In genomic region chr2:203586151-203586550, GRCh38 we compare ENCODE assay signal across 18 cellular contexts.
"Had no signal": no experiment of that assay in that cellular context is flagged by ENCODE, and none has a peak within 500 bp of the region (broad histone marks: within the 10 kb centered on the region; RNA-seq: fewer than 3 reads in every experiment).

No MANE protein-coding gene starts in this region.

- ATAC-seq: gastroesophageal sphincter, T-cell had no signal

- H3K36me3 ChIP-seq: adrenal gland, gastroesophageal sphincter, lower lobe of right lung, neural progenitor cell, ovary, sigmoid colon, thyroid gland, uterus had no signal

- H3K27ac ChIP-seq: adrenal gland, coronary artery, gastroesophageal sphincter, lower lobe of right lung, neural progenitor cell, ovary, sigmoid colon, thyroid gland, uterus had no signal

- H3K27me3 ChIP-seq: adrenal gland, gastroesophageal sphincter, neural progenitor cell, ovary, sigmoid colon, thyroid gland, uterus had no signal

- H3K4me3 ChIP-seq: adrenal gland, coronary artery, gastroesophageal sphincter, lower lobe of right lung, neural progenitor cell, ovary, sigmoid colon, thyroid gland, uterus had no signal

- H3K9ac ChIP-seq: neural progenitor cell had no signal

- H3K4me1 ChIP-seq: adrenal gland, uterus had no signal

- DNase-seq: activated CD4-positive, alpha-beta T cell treated with anti-CD3 and anti-CD28 coated beads, Interleukin-2, amount 50 U/mL, for 48 hours; activated CD4-positive, CD25-positive, alpha-beta regulatory T cell treated with anti-CD3 and anti-CD28 coated beads, Interleukin-2, amount 50 U/mL, for 72 hours; activated effector memory CD4-positive, alpha-beta T cell treated with anti-CD3 and anti-CD28 coated beads, Interleukin-2, amount 50 U/mL, for 16 hours; activated T-cell treated with anti-CD3 and anti-CD28 coated beads, Interleukin-2, amount 50 U/mL, for 4 hours; adrenal gland; effector CD4-positive, alpha-beta T cell; left colon; lower lobe of right lung; ovary; sigmoid colon; stimulated activated CD4-positive, alpha-beta T cell treated with anti-CD3 and anti-CD28 coated beads, Interleukin-1b, Interleukin-23, amount 100 ng/mL, for 48 hours; T-cell; T-helper 9 cell; thyroid gland; uterus had no signal

- H3K9me3 ChIP-seq: adrenal gland, gastroesophageal sphincter, lower lobe of right lung, ovary, sigmoid colon, thyroid gland, uterus had no signal
